ENCODE assay signal across 8 cellular contexts in genomic region chr12:49358548-49359141, GRCh38. TPM values are rescaled to one million over a fixed set of nuclear protein-coding genes. Genes with fewer than 3 reads are reported as not detected.
A peak's percentile ranks its signal among the peaks of the same experiment; 100 is the strongest.
DNase-seq lines count a peak whose midpoint lies in the region; ATAC-seq lines count a peak whose summit lies in the region.

No MANE protein-coding gene starts in this region.

- no peak overlapping the region for H3K4me3 Mint-ChIP-seq in activated CD4-positive, alpha-beta T cell treated with anti-CD3 and anti-CD28 coated beads, Interleukin-2, amount 10 ng/mL, durations not matched to agents 24 days and 14 days
- H3K4me3 Mint-ChIP-seq in naive thymus-derived CD8-positive, alpha-beta T cell, result no peak overlapping the region

- ATAC-seq in HG03378 (IDR thresholded peaks at IDR 0.05; ENCODE audit: unreplicated experiment), result peak; percentile 51
- ATAC-seq in esophagus mucosa, result peak; percentile 67
- peak; percentile 98 to 99 for ATAC-seq in naive thymus-derived CD8-positive, alpha-beta T cell
- no peak for ATAC-seq in GM21447 (IDR thresholded peaks at IDR 0.05; ENCODE audit: unreplicated experiment)
- no peak for ATAC-seq in GM19397 (IDR thresholded peaks at IDR 0.05; ENCODE audit: unreplicated experiment)

- H3K9me3 Mint-ChIP-seq in activated CD4-positive, alpha-beta T cell treated with anti-CD3 and anti-CD28 coated beads, Interleukin-2, amount 10 ng/mL, durations not matched to agents 24 days and 14 days, result no peaks in the 10 kb centered on the region
- H3K9me3 Mint-ChIP-seq in naive thymus-derived CD8-positive, alpha-beta T cell, result no peaks in the 10 kb centered on the region

- intact Hi-C loops in activated CD4-positive, alpha-beta T cell treated with anti-CD3 and anti-CD28 coated beads, Interleukin-2, amount 10 ng/mL, durations not matched to agents 24 days and 14 days (cut with micrococcal nuclease), result loop anchor here (1.0 kb wide), 2 partner anchors 156 to 222 kb away; no protein-coding TSS in a partner anchor

- H3K27ac Mint-ChIP-seq in activated CD4-positive, alpha-beta T cell treated with anti-CD3 and anti-CD28 coated beads, Interleukin-2, amount 10 ng/mL, durations not matched to agents 24 days and 14 days, result no peak overlapping the region
- H3K27ac Mint-ChIP-seq in naive thymus-derived CD8-positive, alpha-beta T cell, result no peak overlapping the region

- DNase-seq in G401 (ENCODE audit: low spot score) (peak; percentile 79), NCI-H524 (lab: John Stamatoyannopoulos, UW) (peak; percentile 76 to 79)
- DNase-seq in activated CD4-positive, alpha-beta T cell treated with anti-CD3 and anti-CD28 coated beads, Interleukin-2, amount 10 ng/mL, durations not matched to agents 24 days and 14 days, result peak; percentile 88
- peak in 8 of 10 donors; percentile 54 to 82 (median 68) for DNase-seq in naive thymus-derived CD8-positive, alpha-beta T cell

- in situ Hi-C loops in G401 (cut with HindIII; ENCODE audit: low sequenced_read_pairs), result loop anchor here (25.0 kb wide), 1 partner anchor 154 kb away; no protein-coding TSS in a partner anchor

- H3K27me3 Mint-ChIP-seq in activated CD4-positive, alpha-beta T cell treated with anti-CD3 and anti-CD28 coated beads, Interleukin-2, amount 10 ng/mL, durations not matched to agents 24 days and 14 days, result peaks cover 28% of the 10 kb centered on the region
- peaks cover 0 to 32% (median 15%) of the 10 kb centered on the region in 5 donors for H3K27me3 Mint-ChIP-seq in naive thymus-derived CD8-positive, alpha-beta T cell

- POLR2A ChIA-PET in naive thymus-derived CD8-positive, alpha-beta T cell (lab: Charles Lee), result interaction anchor here (0.5 to 2.2 kb wide), 5 partner anchors 8 to 458 kb away, joined by 3 to 11 read pairs (median 4); no protein-coding TSS in a partner anchor

- H3K36me3 Mint-ChIP-seq in activated CD4-positive, alpha-beta T cell treated with anti-CD3 and anti-CD28 coated beads, Interleukin-2, amount 10 ng/mL, durations not matched to agents 24 days and 14 days (ENCODE audit: low read depth), result no peaks in the 10 kb centered on the region
- no peaks in the 10 kb centered on the region for H3K36me3 Mint-ChIP-seq in naive thymus-derived CD8-positive, alpha-beta T cell

- H3K4me1 Mint-ChIP-seq in activated CD4-positive, alpha-beta T cell treated with anti-CD3 and anti-CD28 coated beads, Interleukin-2, amount 10 ng/mL, durations not matched to agents 24 days and 14 days, result peaks cover 2% of the 10 kb centered on the region
- peaks cover 2 to 12% (median 6%) of the 10 kb centered on the region in 4 donors for H3K4me1 Mint-ChIP-seq in naive thymus-derived CD8-positive, alpha-beta T cell

RNA-seq across cellular contexts. Expression of gene SPATS2, which starts 8.6 kb away (rescaled TPM):
- 65.1 and 67.0 TPM in 2 replicates for total RNA-seq in G401 (2014; rRNA removed; shearing (Covaris generic))
- 14.5 and 16.2 TPM in 2 replicates for total RNA-seq in activated CD4-positive, alpha-beta T cell treated with anti-CD3 and anti-CD28 coated beads, Interleukin-2, amount 10 ng/mL, durations not matched to agents 24 days and 14 days
- total RNA-seq in esophagus mucosa, result 12.4 TPM
- 1 to 10 TPM; 5.9 to 6.3 TPM for total RNA-seq in naive thymus-derived CD8-positive, alpha-beta T cell
- 1 to 10 TPM; 2.7 to 5.7 (median 3.9) TPM for polyA plus RNA-seq in naive thymus-derived CD8-positive, alpha-beta T cell

RNA-seq across cellular contexts. Expression of gene DNAJC22, which starts 12.0 kb away (rescaled TPM):
- total RNA-seq in G401 (2014; rRNA removed; shearing (Covaris generic)), result 3.2 and 4.1 TPM in 2 replicates
- total RNA-seq in activated CD4-positive, alpha-beta T cell treated with anti-CD3 and anti-CD28 coated beads, Interleukin-2, amount 10 ng/mL, durations not matched to agents 24 days and 14 days, result not detected in 2 replicates
- total RNA-seq in esophagus mucosa, result 0.16 TPM
- total RNA-seq in naive thymus-derived CD8-positive, alpha-beta T cell, result not detected
- not detected for polyA plus RNA-seq in naive thymus-derived CD8-positive, alpha-beta T cell

RNA-seq across cellular contexts. Expression of gene C1QL4, which starts 21.7 kb away (rescaled TPM):
- total RNA-seq in G401 (2014; rRNA removed; shearing (Covaris generic)), result 9.7 and 16.4 TPM in 2 replicates
- not detected in 2 replicates for total RNA-seq in activated CD4-positive, alpha-beta T cell treated with anti-CD3 and anti-CD28 coated beads, Interleukin-2, amount 10 ng/mL, durations not matched to agents 24 days and 14 days
- total RNA-seq in esophagus mucosa, result not detected
- not detected for total RNA-seq in naive thymus-derived CD8-positive, alpha-beta T cell
- polyA plus RNA-seq in naive thymus-derived CD8-positive, alpha-beta T cell, result not detected

RNA-seq across cellular contexts. Expression of gene TROAP, which starts 35.6 kb away (rescaled TPM):
- total RNA-seq in G401 (2014; rRNA removed; shearing (Covaris generic)), result 39.1 and 43.0 TPM in 2 replicates
- 49.9 and 51.6 TPM in 2 replicates for total RNA-seq in activated CD4-positive, alpha-beta T cell treated with anti-CD3 and anti-CD28 coated beads, Interleukin-2, amount 10 ng/mL, durations not matched to agents 24 days and 14 days
- total RNA-seq in esophagus mucosa, result 23.6 TPM
- 1 to 10 TPM in 1 of 2 experiments, under 1 TPM in 1; 0.62 to 1.7 TPM for total RNA-seq in naive thymus-derived CD8-positive, alpha-beta T cell
- polyA plus RNA-seq in naive thymus-derived CD8-positive, alpha-beta T cell, result under 1 TPM in 1 of 3 donors, not detected in 2; 0.24 TPM

Comparison
In these comparisons a context has a peak if more than half of its experiments do, and no peak if none do; other contexts are left out.
1. ATAC-seq: peak in HG03378 (single experiment), esophagus mucosa (single experiment) and naive thymus-derived CD8-positive, alpha-beta T cell (2 of 2); none in GM21447 (single experiment) and GM19397 (single experiment).
2. RNA of gene C1QL4, which starts 21.7 kb away (total RNA-seq): 9.7 to 16.4 TPM in G401; not detected in activated CD4-positive, alpha-beta T cell treated with anti-CD3 and anti-CD28 coated beads, Interleukin-2, amount 10 ng/mL, durations not matched to agents 24 days and 14 days, not detected in esophagus mucosa (single experiment) and not detected in naive thymus-derived CD8-positive, alpha-beta T cell; every median in the first group is over 10 times any median in the second.
3. Peak in every context shown above with its lines, with median percentiles within 50 percentile points of each other: DNase-seq.